In genomic region chr17:73491648-73492047, GRCh38 we compare ENCODE assay signal across 27 cellular contexts.
"Had no signal": no experiment of that assay in that cellular context is flagged by ENCODE, and none has a peak within 500 bp of the region (broad histone marks: within the 10 kb centered on the region; RNA-seq: fewer than 3 reads in every experiment).

No MANE protein-coding gene starts in this region.

- H3K4me3 ChIP-seq: colonic mucosa, esophagus squamous epithelium, lung, right lobe of liver, suprapubic skin, transverse colon, upper lobe of right lung, uterus had no signal

- H3K27me3 Mint-ChIP-seq: dendritic cell treated with granulocyte-macrophage colony-stimulating factor and Interleukin-4, amounts not matched to agents 40 ng/mL and 50 ng/mL, for 4 days; memory B cell; naive thymus-derived CD4-positive, alpha-beta T cell; stimulated activated naive CD8-positive, alpha-beta T cell treated with anti-CD3 and anti-CD28 coated beads, Interleukin-15, amount 100 ng/mL, for 72 hours had no signal

- H3K4me3 Mint-ChIP-seq: dendritic cell treated with granulocyte-macrophage colony-stimulating factor and Interleukin-4, amounts not matched to agents 40 ng/mL and 50 ng/mL, for 4 days; memory B cell; naive thymus-derived CD4-positive, alpha-beta T cell; stimulated activated naive CD8-positive, alpha-beta T cell treated with anti-CD3 and anti-CD28 coated beads, Interleukin-15, amount 100 ng/mL, for 72 hours had no signal

- H3K27ac Mint-ChIP-seq: dendritic cell treated with granulocyte-macrophage colony-stimulating factor and Interleukin-4, amounts not matched to agents 40 ng/mL and 50 ng/mL, for 4 days; memory B cell; naive thymus-derived CD4-positive, alpha-beta T cell; stimulated activated naive CD8-positive, alpha-beta T cell treated with anti-CD3 and anti-CD28 coated beads, Interleukin-15, amount 100 ng/mL, for 72 hours had no signal

- H3K9ac ChIP-seq: parathyroid adenoma had no signal

- DNase-seq: colonic mucosa; effector memory CD4-positive, alpha-beta T cell; erythroblast; esophagus squamous epithelium; foreskin melanocyte; midbrain; naive thymus-derived CD4-positive, alpha-beta T cell; right lobe of liver; small intestine; stimulated activated CD4-positive, alpha-beta T cell treated with anti-CD3 and anti-CD28 coated beads, Interleukin-12 subunit alpha, Interleukin-12 subunit beta, amount 100 ng/mL, for 4 hours; stimulated activated CD4-positive, alpha-beta T cell treated with anti-CD3 and anti-CD28 coated beads, Interleukin-1b, Interleukin-23, amount 100 ng/mL, for 48 hours; stimulated activated CD4-positive, alpha-beta T cell treated with anti-CD3 and anti-CD28 coated beads, Interleukin-4, amount 100 ng/mL, for 1 hour; stimulated activated CD8-positive, alpha-beta memory T cell treated with anti-CD3 and anti-CD28 coated beads, Interleukin-4, amount 100 ng/mL, for 48 hours; stimulated activated naive CD4-positive, alpha-beta T cell; stimulated activated naive CD8-positive, alpha-beta T cell treated with anti-CD3 and anti-CD28 coated beads, Interleukin-15, amount 100 ng/mL, for 72 hours; transverse colon; upper lobe of right lung; uterus had no signal

- H3K36me3 ChIP-seq: colonic mucosa, esophagus squamous epithelium, neutrophil, right lobe of liver, suprapubic skin, transverse colon, upper lobe of right lung, uterus had no signal

- H2AFZ ChIP-seq: parathyroid adenoma had no signal

- H3K4me1 ChIP-seq: colonic mucosa, esophagus squamous epithelium, parathyroid adenoma, right lobe of liver, transverse colon, upper lobe of right lung, uterus had no signal

- H3K27me3 ChIP-seq: colonic mucosa, neutrophil, right lobe of liver, transverse colon, uterus had no signal

- FAIRE-seq: endometrium, kidney, small intestine had no signal

- H3K27ac ChIP-seq: colonic mucosa, esophagus squamous epithelium, neutrophil, parathyroid adenoma, right lobe of liver, suprapubic skin, transverse colon, upper lobe of right lung, uterus had no signal

- H3K79me2 ChIP-seq: parathyroid adenoma had no signal

- ATAC-seq: left lobe of liver; naive thymus-derived CD4-positive, alpha-beta T cell; right lobe of liver; stimulated activated naive CD8-positive, alpha-beta T cell treated with anti-CD3 and anti-CD28 coated beads, Interleukin-15, amount 100 ng/mL, for 72 hours; upper lobe of right lung had no signal

- H3K9me3 Mint-ChIP-seq: dendritic cell treated with granulocyte-macrophage colony-stimulating factor and Interleukin-4, amounts not matched to agents 40 ng/mL and 50 ng/mL, for 4 days; memory B cell; stimulated activated naive CD8-positive, alpha-beta T cell treated with anti-CD3 and anti-CD28 coated beads, Interleukin-15, amount 100 ng/mL, for 72 hours had no signal

- H3K4me1 Mint-ChIP-seq: stimulated activated naive CD8-positive, alpha-beta T cell treated with anti-CD3 and anti-CD28 coated beads, Interleukin-15, amount 100 ng/mL, for 72 hours had no signal

- H3K9me3 ChIP-seq: colonic mucosa, esophagus squamous epithelium, neutrophil, right lobe of liver, suprapubic skin, transverse colon, upper lobe of right lung, uterus had no signal
